In genomic region chr1:91529856-91530255, GRCh38 we compare ENCODE assay signal across 10 cellular contexts. TPM values are rescaled to one million over a fixed set of nuclear protein-coding genes. Genes with fewer than 3 reads are reported as not detected.
DNase-seq lines count a peak whose midpoint lies in the region; TF ChIP-seq lines count a peak whose summit lies in the region.
"Had no signal": no experiment of that assay in that cellular context is flagged by ENCODE, and none has a peak within 500 bp of the region (broad histone marks: within the 10 kb centered on the region; RNA-seq: fewer than 3 reads in every experiment).

No MANE protein-coding gene starts in this region.

- H3K9ac ChIP-seq in neural progenitor cell, result no peak overlapping the region

- H3K4me1 ChIP-seq in neural progenitor cell, result peaks cover 6% of the 10 kb centered on the region

- peaks cover 2% of the 10 kb centered on the region for H3K27me3 Mint-ChIP-seq in neural progenitor cell (ENCODE audit: insufficient read depth, low read depth)
- no peaks in the 10 kb centered on the region for H3K27me3 Mint-ChIP-seq in T-helper 2 cell treated with Interferon-gamma antibody and Interleukin-4, amounts not matched to agents 5 μg/mL and 100 μg/mL, for 36 hours (ENCODE audit: low read depth)
- H3K27me3 Mint-ChIP-seq: CD4-positive, CD25-positive, alpha-beta regulatory T cell had no signal

- H2AFZ ChIP-seq in neural progenitor cell (replicated peaks), result no peak overlapping the region

- no peak overlapping the region for H3K4me3 ChIP-seq in cardiac fibroblast (replicated peaks in 1 of 2; ENCODE audit: low read depth in 2 of 2, low read length in 2 of 2)
- no peak overlapping the region for H3K4me3 ChIP-seq in neural progenitor cell

- H3K27me3 ChIP-seq in neural progenitor cell, result no peaks in the 10 kb centered on the region

- no peaks in the 10 kb centered on the region for H3K36me3 ChIP-seq in neural progenitor cell

- no peak overlapping the region for H3K27ac Mint-ChIP-seq in neural progenitor cell
- no peak overlapping the region for H3K27ac Mint-ChIP-seq in T-helper 2 cell treated with Interferon-gamma antibody and Interleukin-4, amounts not matched to agents 5 μg/mL and 100 μg/mL, for 36 hours

- H3K9me3 Mint-ChIP-seq in neural progenitor cell, result no peaks in the 10 kb centered on the region
- no peaks in the 10 kb centered on the region for H3K9me3 Mint-ChIP-seq in T-helper 2 cell treated with Interferon-gamma antibody and Interleukin-4, amounts not matched to agents 5 μg/mL and 100 μg/mL, for 36 hours
- H3K9me3 Mint-ChIP-seq: CD4-positive, CD25-positive, alpha-beta regulatory T cell had no signal

- TF ChIP-seq CTCF in LNCAP (IDR thresholded peaks at IDR 0.05) (peak; percentile 66), cardiac fibroblast (IDR thresholded peaks at IDR 0.05; ENCODE audit: low read depth, low read length) (peak; percentile 68), neural progenitor cell (IDR thresholded peaks at IDR 0.05) (peak; percentile 50)

- peaks cover 9% of the 10 kb centered on the region for H3K36me3 Mint-ChIP-seq in neural progenitor cell
- peaks cover 16% of the 10 kb centered on the region for H3K36me3 Mint-ChIP-seq in T-helper 2 cell treated with Interferon-gamma antibody and Interleukin-4, amounts not matched to agents 5 μg/mL and 100 μg/mL, for 36 hours (ENCODE audit: low read depth)
- H3K36me3 Mint-ChIP-seq: CD4-positive, CD25-positive, alpha-beta regulatory T cell had no signal

- peak; percentile 4 for DNase-seq in NCI-H146 (lab: John Stamatoyannopoulos, UW)
- DNase-seq in NCI-H146 treated with DMSO at 0.1 percent for 48 hours (lab: John Stamatoyannopoulos, UW; ENCODE audit: unreplicated experiment), result no peak
- DNase-seq in cardiac fibroblast (ENCODE audit: low read depth in 2 of 2), result peak; percentile 76 to 83
- DNase-seq in neural progenitor cell (ENCODE audit: low spot score), result no peak
- no peak for DNase-seq in T-helper 2 cell treated with Interferon-gamma antibody and Interleukin-4, amounts not matched to agents 5 μg/mL and 100 μg/mL, for 36 hours (ENCODE audit: low spot score)
- no peak for DNase-seq in OCI-M2 (lab: John Stamatoyannopoulos, UW; ENCODE audit: unreplicated experiment)
- DNase-seq in T-helper 9 cell, result no peak
- DNase-seq: CD4-positive, CD25-positive, alpha-beta regulatory T cell; NCI-H1092 treated with DMSO at 0.1 percent for 48 hours had no signal

- H3K27ac ChIP-seq in neural progenitor cell, result no peak overlapping the region

- no peaks in the 10 kb centered on the region for H4K20me1 ChIP-seq in neural progenitor cell (ENCODE audit: low read depth)

- no peaks in the 10 kb centered on the region for H3K9me3 ChIP-seq in neural progenitor cell (ENCODE audit: low read depth)

- no peaks in the 10 kb centered on the region for H3F3A ChIP-seq in neural progenitor cell (ENCODE audit: low read depth)

- H3K4me2 ChIP-seq in neural progenitor cell, result no peak overlapping the region

- H3K79me2 ChIP-seq in neural progenitor cell (ENCODE audit: low read depth), result no peaks in the 10 kb centered on the region

- no peaks in the 10 kb centered on the region for H3K4me1 Mint-ChIP-seq in neural progenitor cell
- peaks cover 23% of the 10 kb centered on the region for H3K4me1 Mint-ChIP-seq in T-helper 2 cell treated with Interferon-gamma antibody and Interleukin-4, amounts not matched to agents 5 μg/mL and 100 μg/mL, for 36 hours (ENCODE audit: low read depth)

- H3K4me3 Mint-ChIP-seq in neural progenitor cell, result no peak overlapping the region
- no peak overlapping the region for H3K4me3 Mint-ChIP-seq in T-helper 2 cell treated with Interferon-gamma antibody and Interleukin-4, amounts not matched to agents 5 μg/mL and 100 μg/mL, for 36 hours
- H3K4me3 Mint-ChIP-seq: CD4-positive, CD25-positive, alpha-beta regulatory T cell had no signal

RNA-seq across cellular contexts. Expression of gene CDC7, which starts 29.2 kb away (rescaled TPM):
- 90.8 and 156 TPM in 2 replicates for total RNA-seq in neural progenitor cell (ENCODE audit: low replicate concordance)

Comparison
In these comparisons a context has a peak if more than half of its experiments do, and no peak if none do; other contexts are left out.
1. DNase-seq: peak in NCI-H146 (single experiment) and cardiac fibroblast (2 of 2); none in NCI-H146 treated with DMSO at 0.1 percent for 48 hours (single experiment), neural progenitor cell (single experiment), T-helper 2 cell treated with Interferon-gamma antibody and Interleukin-4, amounts not matched to agents 5 μg/mL and 100 μg/mL, for 36 hours (single experiment), OCI-M2 (single experiment) and T-helper 9 cell (single experiment).
2. Peak in every context shown above with its lines, with median percentiles within 50 percentile points of each other: CTCF ChIP-seq.